1 cellular context compared by ENCODE assay signal in genomic region chr16:85913688-85914422, GRCh38.
TF ChIP-seq lines count a peak whose summit lies in the region.

No MANE protein-coding gene starts in this region.

TF ChIP-seq in H1, 55 proteins besides CTCF, POLR2A, EP300 and RAD21:
- no peak for TF ChIP-seq JUN (IDR thresholded peaks at IDR 0.05; ENCODE audit: low read depth, low read length)
- TF ChIP-seq SIN3A (conservative IDR thresholded peaks at IDR 0.05 in 1 of 2, IDR thresholded peaks at IDR 0.05 in 1 of 2; ENCODE audit: low read depth in 1 of 2, low read length in 2 of 2), result no peak
- no peak for TF ChIP-seq YY1 (IDR thresholded peaks at IDR 0.05; ENCODE audit: low read depth, low read length)
- TF ChIP-seq TAF7 (optimal IDR thresholded peaks at IDR 0.05; ENCODE audit: borderline replicate concordance, low read depth, low read length), result no peak
- no peak for TF ChIP-seq NRF1 (IDR thresholded peaks at IDR 0.05; ENCODE audit: low read depth, low read length)
- TF ChIP-seq CTBP2 (IDR thresholded peaks at IDR 0.05; ENCODE audit: borderline replicate concordance, insufficient read depth, insufficient read length, low read length), result no peak
- TF ChIP-seq CREB1 (IDR thresholded peaks at IDR 0.05), result no peak
- no peak for TF ChIP-seq RNF2 (IDR thresholded peaks at IDR 0.05; ENCODE audit: borderline replicate concordance, low read depth, low read length, missing control alignments, poor library complexity, severe bottlenecking)
- no peak for TF ChIP-seq TBP (IDR thresholded peaks at IDR 0.05; ENCODE audit: low read depth, low read length)
- no peak for TF ChIP-seq GABPA (IDR thresholded peaks at IDR 0.05; ENCODE audit: borderline replicate concordance, insufficient read depth, low read length)
